ENCODE assay signal across 8 cellular contexts in genomic region chr11:34234086-34234740, GRCh38.
A peak's percentile ranks its signal among the peaks of the same experiment; 100 is the strongest.
DNase-seq lines count a peak whose midpoint lies in the region; ATAC-seq, FAIRE-seq and TF ChIP-seq lines count a peak whose summit lies in the region.

No MANE protein-coding gene starts in this region.

- FAIRE-seq in endothelial cell of umbilical vein (lab: Jason Lieb, UNC): peak; percentile 42

- H4K20me1 ChIP-seq in GM23338 (replicated peaks; ENCODE audit: insufficient read depth): no peaks in the 10 kb centered on the region
- H4K20me1 ChIP-seq in Karpas-422 (ENCODE audit: insufficient read depth, low read depth, low read length): no peaks in the 10 kb centered on the region
- H4K20me1 ChIP-seq in endothelial cell of umbilical vein (replicated peaks; ENCODE audit: control insufficient read depth, extremely low read depth, insufficient read depth, low read length): no peaks in the 10 kb centered on the region

- no peak for TF ChIP-seq POLR2A in endothelial cell of umbilical vein (IDR thresholded peaks at IDR 0.05; ENCODE audit: low read depth, low read length)

- H3K4me1 ChIP-seq in GM23338 (ENCODE audit: insufficient read depth) (peaks cover 42% of the 10 kb centered on the region), Karpas-422 (ENCODE audit: low read length) (peaks cover 3% of the 10 kb centered on the region), endothelial cell of umbilical vein (ENCODE audit: control insufficient read depth, extremely low read depth, insufficient read depth, low read length) (peaks cover 6% of the 10 kb centered on the region), HAP-1 (no peaks in the 10 kb centered on the region)

- H3K4me1 Mint-ChIP-seq in GM23338: peaks cover 40% of the 10 kb centered on the region
- peaks cover 25% of the 10 kb centered on the region for H3K4me1 Mint-ChIP-seq in activated CD4-positive, alpha-beta T cell treated with anti-CD3 and anti-CD28 coated beads, Interleukin-2, amount 10 ng/mL, durations not matched to agents 7 days and 5 days

- in situ Hi-C loops in HAP-1 (cut with MboI; ENCODE audit: low sequenced_read_pairs): no loop called here

- H3K36me3 Mint-ChIP-seq in GM23338 (ENCODE audit: low read depth): no peaks in the 10 kb centered on the region
- no peaks in the 10 kb centered on the region for H3K36me3 Mint-ChIP-seq in activated CD4-positive, alpha-beta T cell treated with anti-CD3 and anti-CD28 coated beads, Interleukin-2, amount 10 ng/mL, durations not matched to agents 7 days and 5 days (ENCODE audit: low read depth)

- H3K79me2 ChIP-seq in GM23338 (replicated peaks; ENCODE audit: insufficient read depth): no peaks in the 10 kb centered on the region
- H3K79me2 ChIP-seq in Karpas-422 (ENCODE audit: low read length): no peaks in the 10 kb centered on the region
- H3K79me2 ChIP-seq in endothelial cell of umbilical vein (ENCODE audit: control insufficient read depth, insufficient read depth, low read length): no peaks in the 10 kb centered on the region

- no peak for TF ChIP-seq CTCF in GM23338 (conservative IDR thresholded peaks at IDR 0.05; ENCODE audit: low read depth in 2 of 2)
- TF ChIP-seq CTCF in endothelial cell of umbilical vein (IDR thresholded peaks at IDR 0.05; ENCODE audit: extremely low read depth in 1 of 2, insufficient read depth in 1 of 2, low read depth in 1 of 2, low read length in 2 of 2): no peak

- H3K4me3 ChIP-seq in GM23338: peak overlapping the region; percentile 39; the same call in 1 of the 2 replicates
- no peak overlapping the region for H3K4me3 ChIP-seq in Karpas-422 (ENCODE audit: low read length)
- no peak overlapping the region for H3K4me3 ChIP-seq in endothelial cell of umbilical vein (replicated peaks in 1 of 3; ENCODE audit: insufficient read depth in 1 of 3, low read depth in 1 of 3, low read length in 3 of 3)
- H3K4me3 ChIP-seq in HAP-1: no peak overlapping the region

- H3K9me3 ChIP-seq in Karpas-422 (ENCODE audit: low read length) (no peaks in the 10 kb centered on the region), endothelial cell of umbilical vein (replicated peaks; ENCODE audit: control insufficient read depth, insufficient read depth, low read length) (no peaks in the 10 kb centered on the region), HAP-1 (no peaks in the 10 kb centered on the region)

- peaks cover 10% of the 10 kb centered on the region for H3K27me3 Mint-ChIP-seq in GM23338 (ENCODE audit: insufficient read depth, low read depth, poor library complexity)
- H3K27me3 Mint-ChIP-seq in activated CD4-positive, alpha-beta T cell treated with anti-CD3 and anti-CD28 coated beads, Interleukin-2, amount 10 ng/mL, durations not matched to agents 7 days and 5 days: peaks cover 27% of the 10 kb centered on the region

- H3K27ac ChIP-seq in GM23338 (ENCODE audit: low read depth) (peak overlapping the region; percentile 94), Karpas-422 (ENCODE audit: low read length) (no peak overlapping the region), endothelial cell of umbilical vein (ENCODE audit: insufficient read depth, low read depth, low read length) (no peak overlapping the region)

- H3K9me1 ChIP-seq in endothelial cell of umbilical vein (replicated peaks; ENCODE audit: control insufficient read depth, extremely low read depth, insufficient read depth, low read length): no peaks in the 10 kb centered on the region

- BruUV-seq in endothelial cell of umbilical vein (replicated peaks; lab: Mats Ljungman, UMichigan): no TSS peak

- peak overlapping the region; percentile 29 for H3K4me3 Mint-ChIP-seq in GM23338
- no peak overlapping the region for H3K4me3 Mint-ChIP-seq in activated CD4-positive, alpha-beta T cell treated with anti-CD3 and anti-CD28 coated beads, Interleukin-2, amount 10 ng/mL, durations not matched to agents 7 days and 5 days

- H3K4me2 ChIP-seq in GM23338 (peak overlapping the region; percentile 77), Karpas-422 (ENCODE audit: low read depth, low read length, poor library complexity, severe bottlenecking) (no peak overlapping the region), endothelial cell of umbilical vein (ENCODE audit: insufficient read depth, low read length) (no peak overlapping the region)

- H3K36me3 ChIP-seq in GM23338 (ENCODE audit: insufficient read depth) (no peaks in the 10 kb centered on the region), Karpas-422 (ENCODE audit: insufficient read depth, low read length) (no peaks in the 10 kb centered on the region), endothelial cell of umbilical vein (ENCODE audit: control insufficient read depth in 2 of 2, extremely low read depth in 1 of 2, insufficient read depth in 2 of 2, low read length in 2 of 2) (no peaks in the 10 kb centered on the region), HAP-1 (replicated peaks) (no peaks in the 10 kb centered on the region)

- H3K27me3 ChIP-seq in GM23338 (ENCODE audit: insufficient read depth) (no peaks in the 10 kb centered on the region), Karpas-422 (ENCODE audit: low read length) (no peaks in the 10 kb centered on the region), endothelial cell of umbilical vein (ENCODE audit: control insufficient read depth in 2 of 2, insufficient read depth in 2 of 2, low read length in 2 of 2) (peaks cover 2 to 6% of the 10 kb centered on the region in 2 experiments), HAP-1 (ENCODE audit: low read depth) (no peaks in the 10 kb centered on the region)

- no peaks in the 10 kb centered on the region for H3F3A ChIP-seq in GM23338 (replicated peaks; ENCODE audit: low read depth)

- dilution Hi-C loops in endothelial cell of umbilical vein (cut with MboI; ENCODE audit: extremely low pct_ligation_motif_present, low sequenced_read_pairs): no loop called here

- H3K9me3 Mint-ChIP-seq in GM23338: no peaks in the 10 kb centered on the region
- no peaks in the 10 kb centered on the region for H3K9me3 Mint-ChIP-seq in activated CD4-positive, alpha-beta T cell treated with anti-CD3 and anti-CD28 coated beads, Interleukin-2, amount 10 ng/mL, durations not matched to agents 7 days and 5 days

- 0 out of 2 replicates have a peak overlapping the region, but pooled peaks have one; percentile 44 for H2AFZ ChIP-seq in GM23338
- H2AFZ ChIP-seq in Karpas-422 (ENCODE audit: low read length): no peak overlapping the region
- H2AFZ ChIP-seq in endothelial cell of umbilical vein (ENCODE audit: low read depth, low read length): no peak overlapping the region

- CTCF ChIA-PET in activated CD4-positive, alpha-beta T cell treated with anti-CD3 and anti-CD28 coated beads, Interleukin-2, amount 10 ng/mL, durations not matched to agents 7 days and 5 days (lab: Charles Lee): interaction anchor here (1.3 to 1.5 kb wide), 2 partner anchors 11 to 60 kb away, joined by 3 to 5 read pairs; no protein-coding TSS in a partner anchor
- CTCF ChIA-PET in endothelial cell of umbilical vein (lab: Charles Lee): interaction anchor here (1.9 kb wide), 1 partner anchor 28 kb away, joined by 4 read pairs; no protein-coding TSS in a partner anchor

- intact Hi-C loops in endothelial cell of umbilical vein (cut with micrococcal nuclease): no loop called here

- peak; percentile 84 for DNase-seq in ELR (ENCODE audit: low read depth)
- peak; percentile 87 for DNase-seq in GM23338 (ENCODE audit: low spot score)
- peak; percentile 46 for DNase-seq in Karpas-422
- peak; percentile 71 for DNase-seq in activated CD4-positive, alpha-beta T cell treated with anti-CD3 and anti-CD28 coated beads, Interleukin-2, amount 10 ng/mL, durations not matched to agents 7 days and 5 days
- DNase-seq in endothelial cell of umbilical vein (ENCODE audit: low read depth, low spot score): peak; percentile 6
- DNase-seq in stimulated activated CD4-positive, alpha-beta T cell treated with anti-CD3 and anti-CD28 coated beads, Interleukin-12 subunit alpha, Interleukin-12 subunit beta, amount 100 ng/mL, for 4 hours: peak; percentile 67
- DNase-seq in NCI-H1436 treated with DMSO at 0.1 percent for 48 hours (lab: John Stamatoyannopoulos, UW): no peak
- no peak for DNase-seq in HAP-1 (ENCODE audit: low spot score in 2 of 2)

- no peak overlapping the region for H3K9ac ChIP-seq in Karpas-422 (ENCODE audit: low read length)
- no peak overlapping the region for H3K9ac ChIP-seq in endothelial cell of umbilical vein (replicated peaks; ENCODE audit: extremely low read depth, insufficient read depth, low read length)

- H3K27ac Mint-ChIP-seq in GM23338: peak overlapping the region; percentile 97
- H3K27ac Mint-ChIP-seq in activated CD4-positive, alpha-beta T cell treated with anti-CD3 and anti-CD28 coated beads, Interleukin-2, amount 10 ng/mL, durations not matched to agents 7 days and 5 days: peak overlapping the region; percentile 62

- POLR2A ChIA-PET in activated CD4-positive, alpha-beta T cell treated with anti-CD3 and anti-CD28 coated beads, Interleukin-2, amount 10 ng/mL, durations not matched to agents 7 days and 5 days (lab: Charles Lee): interaction anchor here (0.6 to 0.7 kb wide), 2 partner anchors 35 to 59 kb away, joined by 3 to 4 read pairs; no protein-coding TSS in a partner anchor
- POLR2A ChIA-PET in endothelial cell of umbilical vein (lab: Charles Lee): no interaction called here

- H3K9me2 ChIP-seq in GM23338 (ENCODE audit: insufficient read depth) (no peaks in the 10 kb centered on the region), Karpas-422 (replicated peaks; ENCODE audit: insufficient read depth, low read length) (no peaks in the 10 kb centered on the region)

- ATAC-seq in GM23338: peak; percentile 89

TF ChIP-seq in GM23338, 12 proteins besides CTCF, POLR2A, EP300 and RAD21 (continues in another document):
- no peak for TF ChIP-seq JUNB (IDR thresholded peaks at IDR 0.05; ENCODE audit: unreplicated experiment)

TF ChIP-seq in endothelial cell of umbilical vein, 7 proteins besides CTCF, POLR2A, EP300 and RAD21:
- TF ChIP-seq GATA2 (IDR thresholded peaks at IDR 0.05; ENCODE audit: insufficient read depth, insufficient read length, low read depth, low read length) (no peak), EZH2 (IDR thresholded peaks at IDR 0.05; ENCODE audit: borderline replicate concordance, low read depth, low read length, severe bottlenecking) (no peak), MAX (IDR thresholded peaks at IDR 0.05; ENCODE audit: insufficient read depth, insufficient read length) (no peak), POLR2AphosphoS5 (IDR thresholded peaks at IDR 0.05; ENCODE audit: insufficient read depth, low read depth, low read length) (no peak), JUN (IDR thresholded peaks at IDR 0.05; ENCODE audit: borderline replicate concordance, insufficient read depth, insufficient read length, low read depth) (no peak)

Comparison
In these comparisons a context has a peak if more than half of its experiments do, and no peak if none do; other contexts are left out.
1. DNase-seq: peak in ELR (single experiment), GM23338 (single experiment), Karpas-422 (single experiment), activated CD4-positive, alpha-beta T cell treated with anti-CD3 and anti-CD28 coated beads, Interleukin-2, amount 10 ng/mL, durations not matched to agents 7 days and 5 days (single experiment), endothelial cell of umbilical vein (single experiment) and stimulated activated CD4-positive, alpha-beta T cell treated with anti-CD3 and anti-CD28 coated beads, Interleukin-12 subunit alpha, Interleukin-12 subunit beta, amount 100 ng/mL, for 4 hours (single experiment); none in NCI-H1436 treated with DMSO at 0.1 percent for 48 hours (single experiment) and HAP-1 (0 of 2).